In genomic region chr3:31219131-31219843, GRCh38 we compare ENCODE assay signal across 9 cellular contexts.
DNase-seq lines count a peak whose midpoint lies in the region; ATAC-seq and TF ChIP-seq lines count a peak whose summit lies in the region.
"Had no signal": no experiment of that assay in that cellular context is flagged by ENCODE, and none has a peak within 500 bp of the region (broad histone marks: within the 10 kb centered on the region; RNA-seq: fewer than 3 reads in every experiment).

No MANE protein-coding gene starts in this region.

- peaks cover 4% of the 10 kb centered on the region for H3K36me3 Mint-ChIP-seq in activated CD4-positive, alpha-beta memory T cell treated with anti-CD3 and anti-CD28 coated beads for 36 hours
- H3K36me3 Mint-ChIP-seq in progenitor cell of endocrine pancreas (ENCODE audit: insufficient read depth) = no peaks in the 10 kb centered on the region
- H3K36me3 Mint-ChIP-seq: WTC11 had no signal

- no peak for TF ChIP-seq POLR2A in sigmoid colon (IDR thresholded peaks at IDR 0.05)

- CTCF ChIA-PET in activated CD4-positive, alpha-beta memory T cell treated with anti-CD3 and anti-CD28 coated beads for 36 hours (lab: Charles Lee) = interaction anchor here (0.7 to 1.0 kb wide), 2 partner anchors 31 to 154 kb away, joined by 3 read pairs; no protein-coding TSS in a partner anchor

- no peak for TF ChIP-seq CTCF in progenitor cell of endocrine pancreas (IDR thresholded peaks at IDR 0.05; ENCODE audit: unreplicated experiment)
- no peak for TF ChIP-seq CTCF in sigmoid colon (IDR thresholded peaks at IDR 0.05)

- DNase-seq in activated CD4-positive, alpha-beta memory T cell treated with anti-CD3 and anti-CD28 coated beads for 36 hours = no peak
- DNase-seq in DMS53 treated with DMSO at 0.1 percent for 48 hours (lab: John Stamatoyannopoulos, UW; ENCODE audit: unreplicated experiment) = no peak
- no peak for DNase-seq in progenitor cell of endocrine pancreas (ENCODE audit: low spot score, unreplicated experiment)
- DNase-seq in sigmoid colon = no peak
- DNase-seq in left ventricle myocardium superior = no peak

- no peaks in the 10 kb centered on the region for H3K9me3 Mint-ChIP-seq in activated CD4-positive, alpha-beta memory T cell treated with anti-CD3 and anti-CD28 coated beads for 36 hours
- H3K9me3 Mint-ChIP-seq in progenitor cell of endocrine pancreas (ENCODE audit: low read depth) = no peaks in the 10 kb centered on the region

- no peak for TF ChIP-seq EP300 in sigmoid colon (IDR thresholded peaks at IDR 0.05)

- peak overlapping the region in 1 of 11 experiments; percentile 45; a peak in 3 of 22 replicates for H3K9ac ChIP-seq in BLaER1 treated with 17β-estradiol and CSF1 and Interleukin-3, amounts not matched to agents 10 nM and 100 nM

- 43 to 75% methylated on average over 2 of the region's 2 CpGs for WGBS in sigmoid colon, 2 donors

- ATAC-seq in GM19372 (IDR thresholded peaks at IDR 0.05; ENCODE audit: low read depth, unreplicated experiment) (peak; percentile 78), HG03108 (IDR thresholded peaks at IDR 0.05; ENCODE audit: unreplicated experiment) (peak; percentile 77), left ventricle myocardium superior (no peak)
- ATAC-seq: WTC11 had no signal

- peaks cover 92% of the 10 kb centered on the region for H3K4me1 Mint-ChIP-seq in activated CD4-positive, alpha-beta memory T cell treated with anti-CD3 and anti-CD28 coated beads for 36 hours (ENCODE audit: low read depth)
- peaks cover 3% of the 10 kb centered on the region for H3K4me1 Mint-ChIP-seq in progenitor cell of endocrine pancreas (ENCODE audit: low read depth)

- no peaks in the 10 kb centered on the region for H3K27me3 ChIP-seq in BLaER1 treated with 17β-estradiol and CSF1 and Interleukin-3, amounts not matched to agents 10 nM and 100 nM
- no peaks in the 10 kb centered on the region for H3K27me3 ChIP-seq in sigmoid colon

- peak overlapping the region in 7 of 11 experiments; percentile 12 to 72 (median 41); a peak in 8 of 22 replicates for H3K27ac ChIP-seq in BLaER1 treated with 17β-estradiol and CSF1 and Interleukin-3, amounts not matched to agents 10 nM and 100 nM
- no peak overlapping the region for H3K27ac ChIP-seq in sigmoid colon

- no peaks in the 10 kb centered on the region for H3K27me3 Mint-ChIP-seq in activated CD4-positive, alpha-beta memory T cell treated with anti-CD3 and anti-CD28 coated beads for 36 hours
- H3K27me3 Mint-ChIP-seq in progenitor cell of endocrine pancreas = peaks cover 2% of the 10 kb centered on the region

- H3K4me2 ChIP-seq in BLaER1 treated with 17β-estradiol and CSF1 and Interleukin-3, amounts not matched to agents 10 nM and 100 nM = peak overlapping the region in 10 of 11 experiments; percentile 1 to 82 (median 46); a peak in 17 of 22 replicates

- no peak overlapping the region for H3K4me3 ChIP-seq in BLaER1 treated with 17β-estradiol and CSF1 and Interleukin-3, amounts not matched to agents 10 nM and 100 nM
- H3K4me3 ChIP-seq in sigmoid colon = no peak overlapping the region

- peak overlapping the region; percentile 2 for H3K27ac Mint-ChIP-seq in activated CD4-positive, alpha-beta memory T cell treated with anti-CD3 and anti-CD28 coated beads for 36 hours
- H3K27ac Mint-ChIP-seq in progenitor cell of endocrine pancreas = no peak overlapping the region
- H3K27ac Mint-ChIP-seq: WTC11 had no signal

- no peaks in the 10 kb centered on the region for H3K36me3 ChIP-seq in BLaER1 treated with 17β-estradiol and CSF1 and Interleukin-3, amounts not matched to agents 10 nM and 100 nM
- H3K36me3 ChIP-seq in sigmoid colon = no peaks in the 10 kb centered on the region

- peaks cover 0 to 23% (median 10%) of the 10 kb centered on the region in 11 experiments; a peak in 8 of 22 replicates for H3K9me3 ChIP-seq in BLaER1 treated with 17β-estradiol and CSF1 and Interleukin-3, amounts not matched to agents 10 nM and 100 nM (replicated peaks in 1 of 11)
- no peaks in the 10 kb centered on the region for H3K9me3 ChIP-seq in sigmoid colon

- H4K20me1 ChIP-seq in BLaER1 treated with 17β-estradiol and CSF1 and Interleukin-3, amounts not matched to agents 10 nM and 100 nM = no peaks in the 10 kb centered on the region

- H3K4me1 ChIP-seq in BLaER1 treated with 17β-estradiol and CSF1 and Interleukin-3, amounts not matched to agents 10 nM and 100 nM = peaks cover 10 to 100% (median 84%) of the 10 kb centered on the region in 10 experiments; a peak in 18 of 20 replicates
- peaks cover 0 to 3% (median 0%) of the 10 kb centered on the region in 4 donors for H3K4me1 ChIP-seq in sigmoid colon

- POLR2A ChIA-PET in activated CD4-positive, alpha-beta memory T cell treated with anti-CD3 and anti-CD28 coated beads for 36 hours (lab: Charles Lee) = interaction anchor here (1.1 kb wide), 1 partner anchor 33 kb away, joined by 4 read pairs; no protein-coding TSS in a partner anchor

- no peak overlapping the region for H3K4me3 Mint-ChIP-seq in activated CD4-positive, alpha-beta memory T cell treated with anti-CD3 and anti-CD28 coated beads for 36 hours
- H3K4me3 Mint-ChIP-seq in progenitor cell of endocrine pancreas (ENCODE audit: low read depth) = no peak overlapping the region
- H3K4me3 Mint-ChIP-seq: WTC11 had no signal

- intact Hi-C loops in activated CD4-positive, alpha-beta memory T cell treated with anti-CD3 and anti-CD28 coated beads for 36 hours (cut with micrococcal nuclease) = loop anchor here (10.0 kb wide), 2 partner anchors 416 to 574 kb away; no protein-coding TSS in a partner anchor
- intact Hi-C loops in sigmoid colon (cut with DNase I) = no loop called here
- intact Hi-C loops in left ventricle myocardium superior (cut with micrococcal nuclease) = no loop called here

Comparison
In these comparisons a context has a peak if more than half of its experiments do, and no peak if none do; other contexts are left out.
1. H3K27ac ChIP-seq: peak in BLaER1 treated with 17β-estradiol and CSF1 and Interleukin-3, amounts not matched to agents 10 nM and 100 nM (7 of 11); none in sigmoid colon (0 of 4).